ENCODE assay signal across 1 cellular context in the genomic region with DNA sequence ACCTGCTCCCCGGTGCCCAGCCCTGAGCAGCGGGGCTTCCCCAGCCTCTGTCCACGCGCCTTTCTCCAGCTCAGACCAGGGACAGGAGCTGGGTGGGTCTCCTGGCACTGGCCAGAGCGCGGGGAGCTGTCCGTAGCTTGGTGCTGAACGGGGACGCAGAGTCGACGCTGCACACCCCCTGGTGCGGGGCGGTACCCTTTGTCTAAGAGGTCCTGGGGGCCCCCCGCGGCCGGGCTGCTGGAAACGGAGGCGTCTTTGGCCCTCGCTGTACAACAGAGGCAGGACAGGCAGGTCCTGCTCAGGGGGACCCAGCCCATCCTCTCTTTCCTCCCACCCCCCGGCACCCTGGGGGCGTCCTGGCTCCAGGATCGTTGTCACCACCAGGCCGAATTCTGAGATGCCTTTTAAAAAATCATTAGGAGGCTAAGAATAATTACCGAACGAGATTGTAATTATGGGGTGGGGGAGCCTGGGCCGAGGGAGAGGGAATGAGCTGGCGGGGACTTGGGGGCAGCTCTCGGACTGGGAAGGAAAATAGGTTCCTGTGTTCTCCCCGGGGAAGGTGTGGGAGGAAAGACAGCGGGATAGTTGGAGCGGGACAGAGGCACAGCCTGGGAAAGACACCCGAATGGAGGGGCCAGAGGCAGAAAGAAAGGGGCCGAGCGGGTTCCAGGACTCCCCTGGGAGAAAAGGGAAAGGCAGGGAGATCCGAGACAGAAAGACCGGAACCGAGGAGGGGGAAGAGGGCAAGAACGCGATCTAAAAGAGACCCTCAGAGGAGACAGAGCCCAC.
TF ChIP-seq lines count a peak whose summit lies in the region.

No MANE protein-coding gene starts in this region.

TF ChIP-seq in GM23338, 12 proteins besides CTCF, POLR2A, EP300 and RAD21 (continued from another document):
- TF ChIP-seq, protein P1, sequence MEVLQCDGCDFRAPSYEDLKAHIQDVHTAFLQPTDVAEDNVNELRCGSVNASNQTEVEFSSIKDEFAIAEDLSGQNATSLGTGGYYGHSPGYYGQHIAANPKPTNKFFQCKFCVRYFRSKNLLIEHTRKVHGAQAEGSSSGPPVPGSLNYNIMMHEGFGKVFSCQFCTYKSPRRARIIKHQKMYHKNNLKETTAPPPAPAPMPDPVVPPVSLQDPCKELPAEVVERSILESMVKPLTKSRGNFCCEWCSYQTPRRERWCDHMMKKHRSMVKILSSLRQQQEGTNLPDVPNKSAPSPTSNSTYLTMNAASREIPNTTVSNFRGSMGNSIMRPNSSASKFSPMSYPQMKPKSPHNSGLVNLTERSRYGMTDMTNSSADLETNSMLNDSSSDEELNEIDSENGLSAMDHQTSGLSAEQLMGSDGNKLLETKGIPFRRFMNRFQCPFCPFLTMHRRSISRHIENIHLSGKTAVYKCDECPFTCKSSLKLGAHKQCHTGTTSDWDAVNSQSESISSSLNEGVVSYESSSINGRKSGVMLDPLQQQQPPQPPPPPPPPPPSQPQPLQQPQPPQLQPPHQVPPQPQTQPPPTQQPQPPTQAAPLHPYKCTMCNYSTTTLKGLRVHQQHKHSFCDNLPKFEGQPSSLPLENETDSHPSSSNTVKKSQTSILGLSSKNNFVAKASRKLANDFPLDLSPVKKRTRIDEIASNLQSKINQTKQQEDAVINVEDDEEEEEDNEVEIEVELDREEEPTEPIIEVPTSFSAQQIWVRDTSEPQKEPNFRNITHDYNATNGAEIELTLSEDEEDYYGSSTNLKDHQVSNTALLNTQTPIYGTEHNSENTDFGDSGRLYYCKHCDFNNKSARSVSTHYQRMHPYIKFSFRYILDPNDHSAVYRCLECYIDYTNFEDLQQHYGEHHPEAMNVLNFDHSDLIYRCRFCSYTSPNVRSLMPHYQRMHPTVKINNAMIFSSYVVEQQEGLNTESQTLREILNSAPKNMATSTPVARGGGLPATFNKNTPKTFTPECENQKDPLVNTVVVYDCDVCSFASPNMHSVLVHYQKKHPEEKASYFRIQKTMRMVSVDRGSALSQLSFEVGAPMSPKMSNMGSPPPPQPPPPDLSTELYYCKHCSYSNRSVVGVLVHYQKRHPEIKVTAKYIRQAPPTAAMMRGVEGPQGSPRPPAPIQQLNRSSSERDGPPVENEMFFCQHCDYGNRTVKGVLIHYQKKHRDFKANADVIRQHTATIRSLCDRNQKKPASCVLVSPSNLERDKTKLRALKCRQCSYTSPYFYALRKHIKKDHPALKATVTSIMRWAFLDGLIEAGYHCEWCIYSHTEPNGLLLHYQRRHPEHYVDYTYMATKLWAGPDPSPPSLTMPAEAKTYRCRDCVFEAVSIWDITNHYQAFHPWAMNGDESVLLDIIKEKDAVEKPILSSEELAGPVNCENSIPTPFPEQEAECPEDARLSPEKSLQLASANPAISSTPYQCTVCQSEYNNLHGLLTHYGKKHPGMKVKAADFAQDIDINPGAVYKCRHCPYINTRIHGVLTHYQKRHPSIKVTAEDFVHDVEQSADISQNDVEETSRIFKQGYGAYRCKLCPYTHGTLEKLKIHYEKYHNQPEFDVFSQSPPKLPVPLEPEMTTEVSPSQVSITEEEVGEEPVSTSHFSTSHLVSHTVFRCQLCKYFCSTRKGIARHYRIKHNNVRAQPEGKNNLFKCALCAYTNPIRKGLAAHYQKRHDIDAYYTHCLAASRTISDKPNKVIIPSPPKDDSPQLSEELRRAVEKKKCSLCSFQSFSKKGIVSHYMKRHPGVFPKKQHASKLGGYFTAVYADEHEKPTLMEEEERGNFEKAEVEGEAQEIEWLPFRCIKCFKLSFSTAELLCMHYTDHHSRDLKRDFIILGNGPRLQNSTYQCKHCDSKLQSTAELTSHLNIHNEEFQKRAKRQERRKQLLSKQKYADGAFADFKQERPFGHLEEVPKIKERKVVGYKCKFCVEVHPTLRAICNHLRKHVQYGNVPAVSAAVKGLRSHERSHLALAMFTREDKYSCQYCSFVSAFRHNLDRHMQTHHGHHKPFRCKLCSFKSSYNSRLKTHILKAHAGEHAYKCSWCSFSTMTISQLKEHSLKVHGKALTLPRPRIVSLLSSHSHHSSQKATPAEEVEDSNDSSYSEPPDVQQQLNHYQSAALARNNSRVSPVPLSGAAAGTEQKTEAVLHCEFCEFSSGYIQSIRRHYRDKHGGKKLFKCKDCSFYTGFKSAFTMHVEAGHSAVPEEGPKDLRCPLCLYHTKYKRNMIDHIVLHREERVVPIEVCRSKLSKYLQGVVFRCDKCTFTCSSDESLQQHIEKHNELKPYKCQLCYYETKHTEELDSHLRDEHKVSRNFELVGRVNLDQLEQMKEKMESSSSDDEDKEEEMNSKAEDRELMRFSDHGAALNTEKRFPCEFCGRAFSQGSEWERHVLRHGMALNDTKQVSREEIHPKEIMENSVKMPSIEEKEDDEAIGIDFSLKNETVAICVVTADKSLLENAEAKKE (CRISPR knock-in tag; IDR thresholded peaks at IDR 0.05): no peak
- TF ChIP-seq ZNF331 (CRISPR knock-in tag; IDR thresholded peaks at IDR 0.05; ENCODE audit: low read depth): no peak
- no peak for TF ChIP-seq EZH2phosphoT487 (IDR thresholded peaks at IDR 0.05; ENCODE audit: unreplicated experiment)
- TF ChIP-seq STAT1 (IDR thresholded peaks at IDR 0.05; ENCODE audit: unreplicated experiment): no peak
- TF ChIP-seq, protein P2, sequence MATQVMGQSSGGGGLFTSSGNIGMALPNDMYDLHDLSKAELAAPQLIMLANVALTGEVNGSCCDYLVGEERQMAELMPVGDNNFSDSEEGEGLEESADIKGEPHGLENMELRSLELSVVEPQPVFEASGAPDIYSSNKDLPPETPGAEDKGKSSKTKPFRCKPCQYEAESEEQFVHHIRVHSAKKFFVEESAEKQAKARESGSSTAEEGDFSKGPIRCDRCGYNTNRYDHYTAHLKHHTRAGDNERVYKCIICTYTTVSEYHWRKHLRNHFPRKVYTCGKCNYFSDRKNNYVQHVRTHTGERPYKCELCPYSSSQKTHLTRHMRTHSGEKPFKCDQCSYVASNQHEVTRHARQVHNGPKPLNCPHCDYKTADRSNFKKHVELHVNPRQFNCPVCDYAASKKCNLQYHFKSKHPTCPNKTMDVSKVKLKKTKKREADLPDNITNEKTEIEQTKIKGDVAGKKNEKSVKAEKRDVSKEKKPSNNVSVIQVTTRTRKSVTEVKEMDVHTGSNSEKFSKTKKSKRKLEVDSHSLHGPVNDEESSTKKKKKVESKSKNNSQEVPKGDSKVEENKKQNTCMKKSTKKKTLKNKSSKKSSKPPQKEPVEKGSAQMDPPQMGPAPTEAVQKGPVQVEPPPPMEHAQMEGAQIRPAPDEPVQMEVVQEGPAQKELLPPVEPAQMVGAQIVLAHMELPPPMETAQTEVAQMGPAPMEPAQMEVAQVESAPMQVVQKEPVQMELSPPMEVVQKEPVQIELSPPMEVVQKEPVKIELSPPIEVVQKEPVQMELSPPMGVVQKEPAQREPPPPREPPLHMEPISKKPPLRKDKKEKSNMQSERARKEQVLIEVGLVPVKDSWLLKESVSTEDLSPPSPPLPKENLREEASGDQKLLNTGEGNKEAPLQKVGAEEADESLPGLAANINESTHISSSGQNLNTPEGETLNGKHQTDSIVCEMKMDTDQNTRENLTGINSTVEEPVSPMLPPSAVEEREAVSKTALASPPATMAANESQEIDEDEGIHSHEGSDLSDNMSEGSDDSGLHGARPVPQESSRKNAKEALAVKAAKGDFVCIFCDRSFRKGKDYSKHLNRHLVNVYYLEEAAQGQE (IDR thresholded peaks at IDR 0.05; ENCODE audit: unreplicated experiment): peak; percentile 93
- TF ChIP-seq JUNB (IDR thresholded peaks at IDR 0.05; ENCODE audit: unreplicated experiment): no peak
- TF ChIP-seq ZNF114 (CRISPR knock-in tag; IDR thresholded peaks at IDR 0.05): no peak
- TF ChIP-seq, protein P3, sequence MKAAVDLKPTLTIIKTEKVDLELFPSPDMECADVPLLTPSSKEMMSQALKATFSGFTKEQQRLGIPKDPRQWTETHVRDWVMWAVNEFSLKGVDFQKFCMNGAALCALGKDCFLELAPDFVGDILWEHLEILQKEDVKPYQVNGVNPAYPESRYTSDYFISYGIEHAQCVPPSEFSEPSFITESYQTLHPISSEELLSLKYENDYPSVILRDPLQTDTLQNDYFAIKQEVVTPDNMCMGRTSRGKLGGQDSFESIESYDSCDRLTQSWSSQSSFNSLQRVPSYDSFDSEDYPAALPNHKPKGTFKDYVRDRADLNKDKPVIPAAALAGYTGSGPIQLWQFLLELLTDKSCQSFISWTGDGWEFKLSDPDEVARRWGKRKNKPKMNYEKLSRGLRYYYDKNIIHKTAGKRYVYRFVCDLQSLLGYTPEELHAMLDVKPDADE (IDR thresholded peaks at IDR 0.05): no peak
- TF ChIP-seq EZH2 (IDR thresholded peaks at IDR 0.05; ENCODE audit: low read depth, unreplicated experiment): peak; percentile 58
- no peak for TF ChIP-seq POLR2AphosphoS5 (IDR thresholded peaks at IDR 0.05; ENCODE audit: low read depth)
